In the genomic region with DNA sequence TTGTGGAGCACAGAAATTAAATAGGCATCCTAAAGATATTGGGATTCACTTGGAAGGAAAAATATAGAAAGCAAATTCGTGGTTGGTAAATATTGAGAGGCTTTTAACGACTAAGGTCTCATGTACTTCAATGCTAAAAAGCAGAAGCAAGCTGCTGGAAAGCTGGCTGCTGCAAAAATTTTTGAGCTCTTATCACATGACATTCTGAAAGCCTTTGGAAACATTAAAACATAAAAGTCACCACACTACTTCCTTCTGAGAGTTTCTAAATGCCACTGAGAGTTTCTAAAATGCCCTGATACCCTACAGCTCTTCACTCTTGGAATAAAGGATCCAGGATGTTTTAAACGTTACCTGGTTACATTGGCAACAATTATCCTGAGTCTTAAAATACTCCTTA, we compare ENCODE assay signal across 11 cellular contexts. TPM values are rescaled to one million over a fixed set of nuclear protein-coding genes. Genes with fewer than 3 reads are reported as not detected.
DNase-seq lines count a peak whose midpoint lies in the region; ATAC-seq and TF ChIP-seq lines count a peak whose summit lies in the region.
"Had no signal": no experiment of that assay in that cellular context is flagged by ENCODE, and none has a peak within 500 bp of the region (broad histone marks: within the 10 kb centered on the region; RNA-seq: fewer than 3 reads in every experiment).

No MANE protein-coding gene starts in this region.

- no peaks in the 10 kb centered on the region for H3K79me2 ChIP-seq in MM.1S (ENCODE audit: low read length)

- no peak overlapping the region for H3K27ac Mint-ChIP-seq in natural killer cell treated with Interleukin-12 subunit alpha and Interleukin-12 subunit beta and Interleukin-15 and Interleukin-18, amount 100 ng/mL, for 72 hours
- H3K27ac Mint-ChIP-seq: T-helper 2 cell treated with Interferon-gamma antibody and Interleukin-4, amounts not matched to agents 5 μg/mL and 100 μg/mL, for 36 hours had no signal

- peaks cover 3% of the 10 kb centered on the region; the same call in 1 of the 2 replicates for H3K27me3 ChIP-seq in MM.1S (replicated peaks; ENCODE audit: insufficient read depth, low read length)
- no peaks in the 10 kb centered on the region for H3K27me3 ChIP-seq in skeletal muscle tissue (ENCODE audit: control insufficient read depth in 3 of 3, insufficient read depth in 3 of 3, low read length in 3 of 3)
- H3K27me3 ChIP-seq: body of pancreas had no signal

- no peak for TF ChIP-seq CTCF in MM.1S (IDR thresholded peaks at IDR 0.05; ENCODE audit: low read length)

- H3K9me2 ChIP-seq in MM.1S (replicated peaks; ENCODE audit: insufficient read depth, low read length): no peaks in the 10 kb centered on the region

- no peak overlapping the region for H3K4me3 Mint-ChIP-seq in natural killer cell treated with Interleukin-12 subunit alpha and Interleukin-12 subunit beta and Interleukin-15 and Interleukin-18, amount 100 ng/mL, for 72 hours
- H3K4me3 Mint-ChIP-seq: T-helper 2 cell treated with Interferon-gamma antibody and Interleukin-4, amounts not matched to agents 5 μg/mL and 100 μg/mL, for 36 hours had no signal

- H2AFZ ChIP-seq in MM.1S (ENCODE audit: low read length): no peak overlapping the region

- ATAC-seq in GM19372 (IDR thresholded peaks at IDR 0.05; ENCODE audit: low read depth, unreplicated experiment) (peak; percentile 54), HG02870 (IDR thresholded peaks at IDR 0.05; ENCODE audit: unreplicated experiment) (no peak)
- no peak for ATAC-seq in natural killer cell treated with Interleukin-12 subunit alpha and Interleukin-12 subunit beta and Interleukin-15 and Interleukin-18, amount 100 ng/mL, for 72 hours

- no peak overlapping the region for H3K9ac ChIP-seq in MM.1S (ENCODE audit: low read length)
- no peak overlapping the region for H3K9ac ChIP-seq in skeletal muscle tissue (ENCODE audit: low read depth in 1 of 3, low read length in 3 of 3)

- H3K27ac ChIP-seq in MM.1S (ENCODE audit: low read length) (no peak overlapping the region), epithelial cell of prostate (peak overlapping the region; percentile 45), skeletal muscle tissue (ENCODE audit: low read depth, low read length) (peak overlapping the region; percentile 74)

- H3K4me1 Mint-ChIP-seq in natural killer cell treated with Interleukin-12 subunit alpha and Interleukin-12 subunit beta and Interleukin-15 and Interleukin-18, amount 100 ng/mL, for 72 hours (ENCODE audit: low read depth in 2 of 2): no peaks in the 10 kb centered on the region

- H4K20me1 ChIP-seq in MM.1S (ENCODE audit: insufficient read depth, low read length): no peaks in the 10 kb centered on the region; the same call in 1 of the 2 replicates

- no peak overlapping the region for H3K4me3 ChIP-seq in MM.1S (ENCODE audit: low read length)
- no peak overlapping the region for H3K4me3 ChIP-seq in skeletal muscle tissue (ENCODE audit: low read length in 3 of 3)
- H3K4me3 ChIP-seq: body of pancreas had no signal

- H3K4me1 ChIP-seq in MM.1S (ENCODE audit: low read length) (peaks cover 10% of the 10 kb centered on the region), skeletal muscle tissue (ENCODE audit: control insufficient read depth in 3 of 3, insufficient read depth in 3 of 3, low read length in 3 of 3) (peaks cover 8 to 13% (median 11%) of the 10 kb centered on the region in 3 donors)
- H3K4me1 ChIP-seq: body of pancreas had no signal

- H3K9me3 ChIP-seq in MM.1S (replicated peaks; ENCODE audit: insufficient read depth, low read length) (no peaks in the 10 kb centered on the region), skeletal muscle tissue (ENCODE audit: control insufficient read depth in 3 of 3, low read length in 3 of 3) (no peaks in the 10 kb centered on the region)
- H3K9me3 ChIP-seq: body of pancreas had no signal

- H3K36me3 ChIP-seq in MM.1S (replicated peaks; ENCODE audit: insufficient read depth, low read length) (no peaks in the 10 kb centered on the region), skeletal muscle tissue (ENCODE audit: control insufficient read depth in 3 of 3, insufficient read depth in 3 of 3, low read length in 3 of 3) (no peaks in the 10 kb centered on the region)

- peaks cover 8% of the 10 kb centered on the region for H3F3A ChIP-seq in MM.1S (ENCODE audit: insufficient read depth, low read length)

- no peaks in the 10 kb centered on the region for H3K9me3 Mint-ChIP-seq in natural killer cell treated with Interleukin-12 subunit alpha and Interleukin-12 subunit beta and Interleukin-15 and Interleukin-18, amount 100 ng/mL, for 72 hours

- peaks cover 5% of the 10 kb centered on the region for H3K36me3 Mint-ChIP-seq in natural killer cell treated with Interleukin-12 subunit alpha and Interleukin-12 subunit beta and Interleukin-15 and Interleukin-18, amount 100 ng/mL, for 72 hours

- H3K27me3 Mint-ChIP-seq in natural killer cell treated with Interleukin-12 subunit alpha and Interleukin-12 subunit beta and Interleukin-15 and Interleukin-18, amount 100 ng/mL, for 72 hours: no peaks in the 10 kb centered on the region

- 0 out of 2 replicates have a peak overlapping the region, but pooled peaks have one; percentile 32 for H3K4me2 ChIP-seq in MM.1S (ENCODE audit: low read depth, low read length)

- DNase-seq in MM.1S (peak; percentile 60), epithelial cell of prostate (ENCODE audit: low read depth, low spot score) (no peak), HuH-7.5 (ENCODE audit: low spot score) (no peak), NCI-H1092 treated with DMSO at 0.1 percent for 48 hours (lab: John Stamatoyannopoulos, UW) (no peak)
- no peak for DNase-seq in natural killer cell treated with Interleukin-12 subunit alpha and Interleukin-12 subunit beta and Interleukin-15 and Interleukin-18, amount 100 ng/mL, for 72 hours (ENCODE audit: low spot score)
- DNase-seq: kidney glomerular epithelial cell had no signal

RNA-seq across cellular contexts. Expression of gene CBLB, which starts 39.0 kb away (rescaled TPM):
- total RNA-seq in skeletal muscle tissue: 19.8 TPM
- total RNA-seq in natural killer cell treated with Interleukin-12 subunit alpha and Interleukin-12 subunit beta and Interleukin-15 and Interleukin-18, amount 100 ng/mL, for 72 hours: 10 to 100 TPM; 70.8 to 78.3 TPM
